ENCODE assay signal across 1 cellular context in the genomic region with DNA sequence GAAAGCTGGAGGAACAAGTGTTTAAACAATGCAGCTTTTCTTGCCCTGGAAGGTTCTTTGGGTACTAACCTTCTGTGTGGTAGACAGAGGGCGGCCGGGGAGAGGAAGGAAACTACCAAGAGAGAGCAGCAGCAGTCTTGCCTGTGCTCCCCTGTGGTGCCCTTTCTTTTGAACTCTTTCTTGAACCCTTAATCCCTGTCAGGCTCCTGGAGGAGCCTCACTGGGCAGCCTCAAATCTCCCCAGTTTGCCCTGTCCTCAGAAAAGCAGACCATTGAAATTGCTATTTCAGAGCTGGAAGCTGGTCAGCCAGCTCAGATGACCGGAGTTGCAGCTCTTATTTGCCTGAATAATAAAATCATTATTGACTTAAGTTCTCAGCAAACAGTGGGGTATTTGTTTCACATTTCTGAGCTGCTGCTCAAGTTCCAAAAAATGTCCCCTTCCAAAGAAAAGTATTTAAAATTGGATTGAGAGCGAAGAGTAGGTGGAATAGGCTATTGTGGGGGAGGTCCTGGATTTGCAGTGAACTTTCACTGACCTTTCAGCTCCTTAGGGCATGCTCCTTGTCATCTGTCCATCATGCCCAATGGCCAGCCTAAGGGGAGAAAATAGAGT.
TF ChIP-seq lines count a peak whose summit lies in the region.

No MANE protein-coding gene starts in this region.

TF ChIP-seq in A549, 52 proteins besides CTCF, POLR2A, EP300 and RAD21 (continued from another document):
- TF ChIP-seq, protein P1, sequence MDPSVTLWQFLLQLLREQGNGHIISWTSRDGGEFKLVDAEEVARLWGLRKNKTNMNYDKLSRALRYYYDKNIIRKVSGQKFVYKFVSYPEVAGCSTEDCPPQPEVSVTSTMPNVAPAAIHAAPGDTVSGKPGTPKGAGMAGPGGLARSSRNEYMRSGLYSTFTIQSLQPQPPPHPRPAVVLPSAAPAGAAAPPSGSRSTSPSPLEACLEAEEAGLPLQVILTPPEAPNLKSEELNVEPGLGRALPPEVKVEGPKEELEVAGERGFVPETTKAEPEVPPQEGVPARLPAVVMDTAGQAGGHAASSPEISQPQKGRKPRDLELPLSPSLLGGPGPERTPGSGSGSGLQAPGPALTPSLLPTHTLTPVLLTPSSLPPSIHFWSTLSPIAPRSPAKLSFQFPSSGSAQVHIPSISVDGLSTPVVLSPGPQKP (IDR thresholded peaks at IDR 0.05; ENCODE audit: low read depth, low read length) = no peak
- TF ChIP-seq RARB (CRISPR knock-in tag; IDR thresholded peaks at IDR 0.05) = peak; percentile 89; the same call in 1 of the 2 replicates
- 0 out of 2 replicates have a peak, but pooled peaks have one; percentile 40 for TF ChIP-seq JUNB (IDR thresholded peaks at IDR 0.05)
- peak in 1 of 2 experiments; percentile 26; a peak in 2 of 5 replicates for TF ChIP-seq JUN (IDR thresholded peaks at IDR 0.05)
- TF ChIP-seq, protein P2, sequence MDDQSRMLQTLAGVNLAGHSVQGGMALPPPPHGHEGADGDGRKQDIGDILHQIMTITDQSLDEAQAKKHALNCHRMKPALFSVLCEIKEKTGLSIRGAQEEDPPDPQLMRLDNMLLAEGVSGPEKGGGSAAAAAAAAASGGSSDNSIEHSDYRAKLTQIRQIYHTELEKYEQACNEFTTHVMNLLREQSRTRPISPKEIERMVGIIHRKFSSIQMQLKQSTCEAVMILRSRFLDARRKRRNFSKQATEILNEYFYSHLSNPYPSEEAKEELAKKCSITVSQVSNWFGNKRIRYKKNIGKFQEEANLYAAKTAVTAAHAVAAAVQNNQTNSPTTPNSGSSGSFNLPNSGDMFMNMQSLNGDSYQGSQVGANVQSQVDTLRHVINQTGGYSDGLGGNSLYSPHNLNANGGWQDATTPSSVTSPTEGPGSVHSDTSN (IDR thresholded peaks at IDR 0.05) = peak; percentile 43
- peak in 1 of 2 experiments; percentile 35; a peak in 2 of 4 replicates for TF ChIP-seq CEBPB (IDR thresholded peaks at IDR 0.05)
- 0 out of 2 replicates have a peak, but pooled peaks have one; percentile 1 for TF ChIP-seq HOXB5 (CRISPR knock-in tag; IDR thresholded peaks at IDR 0.05)
- no peak for TF ChIP-seq MAX (IDR thresholded peaks at IDR 0.05)
TF ChIP-seq in A549: peak in this region for 9.
